23 cellular contexts compared by ENCODE assay signal in genomic region chr3:185648396-185648795, GRCh38.
"Had no signal": no experiment of that assay in that cellular context is flagged by ENCODE, and none has a peak within 500 bp of the region (broad histone marks: within the 10 kb centered on the region; RNA-seq: fewer than 3 reads in every experiment).

No MANE protein-coding gene starts in this region.

- H3K27me3 ChIP-seq: body of pancreas, esophagus muscularis mucosa, foreskin keratinocyte, heart right ventricle, ovary, thyroid gland had no signal

- H3K27ac Mint-ChIP-seq: activated CD4-positive, alpha-beta memory T cell treated with anti-CD3 and anti-CD28 coated beads, Interleukin-2, amount 10 ng/mL, durations not matched to agents 7 days and 5 days; activated naive CD4-positive, alpha-beta T cell treated with anti-CD3 and anti-CD28 coated beads, Interleukin-2, amount 50 U/mL, for 72 hours; activated T-helper 17 cell treated with anti-CD3 and anti-CD28 coated beads, Interleukin-2, amount 50 U/mL, for 72 hours; naive thymus-derived CD4-positive, alpha-beta T cell; stimulated activated memory B cell treated with anti-CD40 and anti-IgM and Interleukin-4, amounts not matched to agents 10 μg/mL and 1 μg/mL and 100 μg/mL, for 72 hours had no signal

- H3K36me3 Mint-ChIP-seq: activated naive CD4-positive, alpha-beta T cell treated with anti-CD3 and anti-CD28 coated beads, Interleukin-2, amount 50 U/mL, for 72 hours; naive thymus-derived CD4-positive, alpha-beta T cell; stimulated activated memory B cell treated with anti-CD40 and anti-IgM and Interleukin-4, amounts not matched to agents 10 μg/mL and 1 μg/mL and 100 μg/mL, for 72 hours had no signal

- H3K4me3 Mint-ChIP-seq: activated CD4-positive, alpha-beta memory T cell treated with anti-CD3 and anti-CD28 coated beads, Interleukin-2, amount 10 ng/mL, durations not matched to agents 7 days and 5 days; activated T-cell treated with anti-CD3 and anti-CD28 coated beads, Interleukin-2, amount 50 U/mL, for 4 hours; activated T-helper 17 cell treated with anti-CD3 and anti-CD28 coated beads, Interleukin-2, amount 50 U/mL, for 72 hours; naive thymus-derived CD4-positive, alpha-beta T cell; stimulated activated memory B cell treated with anti-CD40 and anti-IgM and Interleukin-4, amounts not matched to agents 10 μg/mL and 1 μg/mL and 100 μg/mL, for 72 hours had no signal

- H3K4me3 ChIP-seq: body of pancreas, esophagus muscularis mucosa, heart right ventricle, ovary, prostate gland, smooth muscle cell, stomach, thyroid gland had no signal

- DNase-seq: activated CD4-positive, alpha-beta memory T cell treated with anti-CD3 and anti-CD28 coated beads, Interleukin-2, amount 10 ng/mL, durations not matched to agents 7 days and 5 days; activated CD4-positive, alpha-beta T cell treated with anti-CD3 and anti-CD28 coated beads for 4 hours; activated CD8-positive, alpha-beta memory T cell treated with anti-CD3 and anti-CD28 coated beads, Interleukin-2, amount 50 U/mL, for 48 hours; activated T-cell treated with anti-CD3 and anti-CD28 coated beads, Interleukin-2, amount 50 U/mL, for 4 hours; body of pancreas; caudate nucleus; foreskin keratinocyte; heart right ventricle; midbrain; naive thymus-derived CD4-positive, alpha-beta T cell; ovary; retina; stimulated activated CD4-positive, alpha-beta T cell treated with anti-CD3 and anti-CD28 coated beads, Interleukin-1b, Interleukin-23, amount 100 ng/mL, for 48 hours; stimulated activated CD4-positive, alpha-beta T cell treated with anti-CD3 and anti-CD28 coated beads, Interleukin-4, amount 100 ng/mL, for 4 hours; stimulated activated CD8-positive, alpha-beta memory T cell treated with anti-CD3 and anti-CD28 coated beads, Interleukin-4, amount 100 ng/mL, for 48 hours; stomach; thyroid gland had no signal

- H3K9me3 Mint-ChIP-seq: activated CD4-positive, alpha-beta memory T cell treated with anti-CD3 and anti-CD28 coated beads, Interleukin-2, amount 10 ng/mL, durations not matched to agents 7 days and 5 days; activated naive CD4-positive, alpha-beta T cell treated with anti-CD3 and anti-CD28 coated beads, Interleukin-2, amount 50 U/mL, for 72 hours; activated T-cell treated with anti-CD3 and anti-CD28 coated beads, Interleukin-2, amount 50 U/mL, for 4 hours; activated T-helper 17 cell treated with anti-CD3 and anti-CD28 coated beads, Interleukin-2, amount 50 U/mL, for 72 hours; naive thymus-derived CD4-positive, alpha-beta T cell; stimulated activated memory B cell treated with anti-CD40 and anti-IgM and Interleukin-4, amounts not matched to agents 10 μg/mL and 1 μg/mL and 100 μg/mL, for 72 hours had no signal

- H3K4me1 Mint-ChIP-seq: activated CD4-positive, alpha-beta memory T cell treated with anti-CD3 and anti-CD28 coated beads, Interleukin-2, amount 10 ng/mL, durations not matched to agents 7 days and 5 days; activated T-helper 17 cell treated with anti-CD3 and anti-CD28 coated beads, Interleukin-2, amount 50 U/mL, for 72 hours had no signal

- H3K4me1 ChIP-seq: body of pancreas, foreskin keratinocyte, prostate gland, stomach, thyroid gland had no signal

- H3K36me3 ChIP-seq: ovary, prostate gland had no signal

- ATAC-seq: activated naive CD4-positive, alpha-beta T cell treated with anti-CD3 and anti-CD28 coated beads, Interleukin-2, amount 50 U/mL, for 72 hours; activated T-cell treated with anti-CD3 and anti-CD28 coated beads, Interleukin-2, amount 50 U/mL, for 4 hours; activated T-helper 17 cell treated with anti-CD3 and anti-CD28 coated beads, Interleukin-2, amount 50 U/mL, for 72 hours; body of pancreas; foreskin keratinocyte; heart right ventricle; stimulated activated memory B cell treated with anti-CD40 and anti-IgM and Interleukin-4, amounts not matched to agents 10 μg/mL and 1 μg/mL and 100 μg/mL, for 72 hours had no signal

- H3K9me3 ChIP-seq: body of pancreas, esophagus muscularis mucosa, heart right ventricle, ovary, prostate gland, stomach, thyroid gland had no signal

- H3K4me2 ChIP-seq: smooth muscle cell had no signal

- H3K27ac ChIP-seq: body of pancreas, esophagus muscularis mucosa, foreskin keratinocyte, heart right ventricle, ovary, prostate gland, stomach, thyroid gland had no signal
